Comparison of ENCODE assay signal across 1 cellular context in the genomic region with DNA sequence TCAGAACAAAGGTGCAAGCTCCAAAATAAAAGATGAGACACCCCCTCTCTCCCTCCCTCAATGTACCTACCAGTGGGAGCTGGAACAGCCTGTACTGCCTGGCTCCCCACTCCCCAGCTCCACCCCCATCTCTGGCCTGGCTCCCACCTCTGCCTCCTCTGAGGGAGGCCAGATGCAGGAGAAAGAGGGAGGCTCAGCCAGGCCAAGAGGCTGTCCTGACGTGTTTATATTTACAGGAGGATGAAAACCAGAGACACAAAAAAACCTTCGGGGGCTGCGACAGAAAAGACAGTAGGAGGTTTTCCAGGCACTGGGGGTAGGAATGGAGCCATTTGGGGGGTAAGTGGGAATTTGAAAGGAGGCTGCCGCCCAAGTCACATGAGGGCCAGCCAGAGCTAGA.
TF ChIP-seq lines count a peak whose summit lies in the region.

No MANE protein-coding gene starts in this region.

TF ChIP-seq in H1, 55 proteins besides CTCF, POLR2A, EP300 and RAD21:
- TF ChIP-seq, protein P1, sequence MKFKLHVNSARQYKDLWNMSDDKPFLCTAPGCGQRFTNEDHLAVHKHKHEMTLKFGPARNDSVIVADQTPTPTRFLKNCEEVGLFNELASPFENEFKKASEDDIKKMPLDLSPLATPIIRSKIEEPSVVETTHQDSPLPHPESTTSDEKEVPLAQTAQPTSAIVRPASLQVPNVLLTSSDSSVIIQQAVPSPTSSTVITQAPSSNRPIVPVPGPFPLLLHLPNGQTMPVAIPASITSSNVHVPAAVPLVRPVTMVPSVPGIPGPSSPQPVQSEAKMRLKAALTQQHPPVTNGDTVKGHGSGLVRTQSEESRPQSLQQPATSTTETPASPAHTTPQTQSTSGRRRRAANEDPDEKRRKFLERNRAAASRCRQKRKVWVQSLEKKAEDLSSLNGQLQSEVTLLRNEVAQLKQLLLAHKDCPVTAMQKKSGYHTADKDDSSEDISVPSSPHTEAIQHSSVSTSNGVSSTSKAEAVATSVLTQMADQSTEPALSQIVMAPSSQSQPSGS (IDR thresholded peaks at IDR 0.05; ENCODE audit: low read length): no peak
- no peak for TF ChIP-seq RXRA (IDR thresholded peaks at IDR 0.05; ENCODE audit: insufficient read depth, low read depth, low read length)
- TF ChIP-seq, protein P2, sequence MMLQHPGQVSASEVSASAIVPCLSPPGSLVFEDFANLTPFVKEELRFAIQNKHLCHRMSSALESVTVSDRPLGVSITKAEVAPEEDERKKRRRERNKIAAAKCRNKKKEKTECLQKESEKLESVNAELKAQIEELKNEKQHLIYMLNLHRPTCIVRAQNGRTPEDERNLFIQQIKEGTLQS (IDR thresholded peaks at IDR 0.05; ENCODE audit: insufficient read depth, low read depth, low read length): no peak
- no peak for TF ChIP-seq NRF1 (IDR thresholded peaks at IDR 0.05; ENCODE audit: low read depth, low read length)
- no peak for TF ChIP-seq KDM4A (IDR thresholded peaks at IDR 0.05; ENCODE audit: low read depth, low read length, severe bottlenecking)
- no peak for TF ChIP-seq RNF2 (IDR thresholded peaks at IDR 0.05; ENCODE audit: borderline replicate concordance, low read depth, low read length, missing control alignments, poor library complexity, severe bottlenecking)
- no peak for TF ChIP-seq TAF1 (IDR thresholded peaks at IDR 0.05; ENCODE audit: low read depth, low read length)
- TF ChIP-seq, protein P3, sequence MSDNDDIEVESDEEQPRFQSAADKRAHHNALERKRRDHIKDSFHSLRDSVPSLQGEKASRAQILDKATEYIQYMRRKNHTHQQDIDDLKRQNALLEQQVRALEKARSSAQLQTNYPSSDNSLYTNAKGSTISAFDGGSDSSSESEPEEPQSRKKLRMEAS (IDR thresholded peaks at IDR 0.05): no peak
- no peak for TF ChIP-seq CTBP2 (IDR thresholded peaks at IDR 0.05; ENCODE audit: borderline replicate concordance, insufficient read depth, insufficient read length, low read length)
- no peak for TF ChIP-seq YY1 (IDR thresholded peaks at IDR 0.05; ENCODE audit: low read depth, low read length)
- TF ChIP-seq ASH2L (IDR thresholded peaks at IDR 0.05; ENCODE audit: low read length): no peak
- no peak for TF ChIP-seq BCL11A (IDR thresholded peaks at IDR 0.05; ENCODE audit: low read depth in 2 of 2, low read length in 2 of 2)
- no peak for TF ChIP-seq KDM5A (IDR thresholded peaks at IDR 0.05; ENCODE audit: low read length)
